ENCODE assay signal across 8 cellular contexts in the genomic region with DNA sequence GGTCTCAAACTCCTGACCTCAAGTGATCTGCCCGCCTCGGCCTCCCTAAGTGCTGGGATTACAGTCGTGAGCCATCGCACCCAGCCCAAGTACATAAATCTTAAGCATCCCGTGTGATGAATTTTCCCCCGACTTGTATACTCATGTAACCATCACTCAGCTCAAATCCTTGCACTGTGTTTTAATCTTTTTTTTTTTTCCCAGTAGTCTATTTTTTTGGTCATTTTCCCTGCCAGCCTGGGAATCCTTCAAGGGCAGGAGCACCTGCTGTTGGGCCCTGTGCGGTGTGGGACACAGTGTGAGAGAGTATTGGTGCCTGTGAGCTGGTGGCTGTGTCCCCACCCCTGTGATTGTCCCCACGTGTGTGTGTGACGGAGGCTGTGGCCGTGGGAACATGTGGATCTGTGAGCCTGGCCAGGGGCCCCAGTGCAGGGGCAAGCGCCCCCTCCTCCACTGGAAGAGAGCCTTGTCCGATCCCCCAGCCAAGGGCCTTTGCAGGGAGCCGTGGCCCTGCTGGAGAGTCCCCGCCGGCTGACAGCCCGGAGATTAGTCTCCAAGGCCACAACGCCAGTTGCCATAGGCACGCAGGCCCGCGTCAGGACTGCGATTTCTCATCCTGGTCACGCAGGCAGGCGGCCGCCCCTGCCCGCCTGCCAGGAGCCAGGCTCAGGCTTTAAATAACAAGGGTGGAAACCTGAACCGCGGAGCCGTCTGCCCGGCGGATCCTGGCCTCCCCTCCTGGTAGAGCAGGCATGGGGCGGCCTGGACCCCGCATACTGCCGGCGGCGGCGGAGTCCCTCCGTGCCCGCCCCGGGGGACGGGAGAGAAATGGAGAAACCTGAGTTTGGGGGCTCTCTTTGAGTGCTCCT. TPM values are rescaled to one million over a fixed set of nuclear protein-coding genes. Genes with fewer than 3 reads are reported as not detected.
DNase-seq lines count a peak whose midpoint lies in the region; ATAC-seq and TF ChIP-seq lines count a peak whose summit lies in the region.

No MANE protein-coding gene starts in this region.

- H3K9me3 ChIP-seq in GM23248 (ENCODE audit: low read depth) = no peaks in the 10 kb centered on the region

- peaks cover 8% of the 10 kb centered on the region; the same call in 1 of the 2 replicates for H3K79me2 ChIP-seq in GM23248 (ENCODE audit: insufficient read depth)

- no peak for ATAC-seq in GM19328 (IDR thresholded peaks at IDR 0.05; ENCODE audit: unreplicated experiment)

- H3K36me3 ChIP-seq in GM23248 (ENCODE audit: low read depth) = no peaks in the 10 kb centered on the region

- H4K20me1 ChIP-seq in GM23248 (ENCODE audit: insufficient read depth) = no peaks in the 10 kb centered on the region

- H3K4me1 ChIP-seq in GM23248 (ENCODE audit: insufficient read depth) = peaks cover 59% of the 10 kb centered on the region

- H3K27me3 ChIP-seq in GM23248 (replicated peaks; ENCODE audit: insufficient read depth) = no peaks in the 10 kb centered on the region

- peak overlapping the region; percentile 78 for H3K4me2 ChIP-seq in GM23248 (ENCODE audit: unreplicated experiment)

- peak overlapping the region; percentile 69 for H3K4me3 ChIP-seq in GM23248
- peak overlapping the region; percentile 70 for H3K4me3 ChIP-seq in fibroblast of the aortic adventitia (ENCODE audit: low read depth, low read length)

- WGBS in GM23248 (ENCODE audit: low coverage in 1 of 2, low lambda C conversion rate in 2 of 2, missing lambda C conversion rate in 2 of 2), 2 experiments = 2% methylated on average over 34 of the region's 40 CpGs

- no peak for TF ChIP-seq CTCF in fibroblast of the aortic adventitia (IDR thresholded peaks at IDR 0.05; ENCODE audit: insufficient read depth, low read length)

- H2AFZ ChIP-seq in GM23248 = peak overlapping the region; percentile 44

- H3K9ac ChIP-seq in GM23248 = peak overlapping the region; percentile 97

- DNase-seq in GM23248 (peak; percentile 98), SK-N-DZ (ENCODE audit: low spot score) (peak; percentile 69), fibroblast of the aortic adventitia (ENCODE audit: low read depth) (peak; percentile 89), myocyte (ENCODE audit: low read depth) (peak; percentile 98), KBM-7 (no peak), activated gamma-delta T cell treated with Interleukin-2 at 50 U/mL for 16 hours (no peak)
- no peak for DNase-seq in activated T-cell treated with anti-CD3 and anti-CD28 coated beads, Interleukin-2, amount 50 U/mL, for 48 hours

- H3F3A ChIP-seq in GM23248 (ENCODE audit: insufficient read depth) = peaks cover 42% of the 10 kb centered on the region

- peak overlapping the region; percentile 98 for H3K27ac ChIP-seq in GM23248

- H3K9me2 ChIP-seq in GM23248 (ENCODE audit: insufficient read depth) = no peaks in the 10 kb centered on the region

- in situ Hi-C loops in GM23248 (cut with MboI) = no loop called here
- in situ Hi-C loops in KBM-7 (cut with MboI; ENCODE audit: low pct_unique_long_range_greater_than_20kb, low sequenced_read_pairs) = no loop called here

RNA-seq across cellular contexts. Expression of a gene that starts 26.5 kb away (rescaled TPM):
- 3.7 and 8.6 TPM in 2 replicates for total RNA-seq in GM23248 (2014; rRNA removed; shearing (Covaris generic))
- 6.6 and 7.0 TPM in 2 replicates for polyA plus RNA-seq in GM23248 (2016; fragmentation: Nextera tagmentation; extraction: Ambion mirVana)
- 22.3 and 24.3 TPM in 2 replicates for polyA plus RNA-seq in SK-N-DZ (2014; cell fraction: cytosol; rRNA removed)
- polyA plus RNA-seq in SK-N-DZ (2014; cell fraction: nucleus; rRNA removed) = 31.3 and 45.6 TPM in 2 replicates
- total RNA-seq in fibroblast of the aortic adventitia (ENCODE audit: low replicate concordance) = 5.9 and 6.4 TPM in 2 replicates
- 21.0 and 29.2 TPM in 2 replicates for total RNA-seq in myocyte
- 47.8 TPM for polyA plus RNA-seq in myocyte (2012)

Comparison
In these comparisons a context has a peak if more than half of its experiments do, and no peak if none do; other contexts are left out.
1. DNase-seq: peak in GM23248 (single experiment), SK-N-DZ (single experiment), fibroblast of the aortic adventitia (single experiment) and myocyte (single experiment); none in activated T-cell treated with anti-CD3 and anti-CD28 coated beads, Interleukin-2, amount 50 U/mL, for 48 hours (0 of 2), KBM-7 (single experiment) and activated gamma-delta T cell treated with Interleukin-2 at 50 U/mL for 16 hours (single experiment).